ENCODE assay signal across 25 cellular contexts in the genomic region with DNA sequence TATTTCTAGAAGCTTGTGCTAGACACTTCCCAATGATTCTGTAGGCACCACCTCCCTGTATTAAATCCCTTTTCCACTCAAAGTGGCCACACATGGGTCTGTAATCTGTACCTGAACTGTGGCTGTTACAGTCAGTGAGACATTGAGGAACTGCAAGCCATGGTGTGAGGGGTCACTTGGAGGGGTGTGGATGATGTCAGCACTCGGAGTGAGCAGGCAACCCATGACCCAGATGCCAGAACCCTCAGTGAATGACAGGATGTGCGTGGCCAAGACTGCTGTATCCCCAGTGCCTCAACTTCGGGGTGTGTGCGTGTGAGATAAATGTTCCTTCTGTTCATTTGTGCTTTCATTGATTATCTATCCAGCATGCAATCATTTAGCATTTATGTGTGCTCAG. TPM values are rescaled to one million over a fixed set of nuclear protein-coding genes. Genes with fewer than 3 reads are reported as not detected.
DNase-seq lines count a peak whose midpoint lies in the region; ATAC-seq and TF ChIP-seq lines count a peak whose summit lies in the region.
"Had no signal": no experiment of that assay in that cellular context is flagged by ENCODE, and none has a peak within 500 bp of the region (broad histone marks: within the 10 kb centered on the region; RNA-seq: fewer than 3 reads in every experiment).

No MANE protein-coding gene starts in this region.

- TF ChIP-seq CTCF in SK-N-SH (IDR thresholded peaks at IDR 0.05) (no peak), PC-9 (conservative IDR thresholded peaks at IDR 0.05) (no peak)

- no peaks in the 10 kb centered on the region for H3K27me3 ChIP-seq in SK-N-SH (ENCODE audit: insufficient read depth)
- H3K27me3 ChIP-seq in PC-9 (ENCODE audit: insufficient read depth, low read depth), result no peaks in the 10 kb centered on the region
- peaks cover 15 to 21% (median 16%) of the 10 kb centered on the region in 3 donors for H3K27me3 ChIP-seq in skeletal muscle tissue (ENCODE audit: control insufficient read depth in 3 of 3, insufficient read depth in 3 of 3, low read length in 3 of 3)
- H3K27me3 ChIP-seq: BLaER1, SJCRH30 had no signal

- no peak for TF ChIP-seq RAD21 in SK-N-SH (IDR thresholded peaks at IDR 0.05; ENCODE audit: low read length)

- ATAC-seq in SK-N-SH treated with all-trans-retinoic acid at 6 μM for 48 hours, result no peak
- peak; percentile 50 for ATAC-seq in left lobe of liver
- ATAC-seq in GM21423 (IDR thresholded peaks at IDR 0.05; ENCODE audit: unreplicated experiment), result no peak
- ATAC-seq in GM19324 (IDR thresholded peaks at IDR 0.05; ENCODE audit: low FRiP score, unreplicated experiment), result no peak
- ATAC-seq: Panc1 had no signal

- H3K4me3 ChIP-seq in SK-N-SH (ENCODE audit: low read depth in 2 of 2, low read length in 1 of 2), result no peak overlapping the region
- no peak overlapping the region for H3K4me3 ChIP-seq in PC-9
- H3K4me3 ChIP-seq in skeletal muscle tissue (ENCODE audit: low read length in 3 of 3), result no peak overlapping the region
- H3K4me3 ChIP-seq: BLaER1, SJCRH30 had no signal

- CTCF ChIA-PET in SK-N-SH (lab: Yijun Ruan, JAX) (no interaction called here), PC-9 (lab: Charles Lee) (interaction anchor here (0.5 kb wide), 1 partner anchor 51 kb away, joined by 10 read pairs; no protein-coding TSS in a partner anchor)

- no peaks in the 10 kb centered on the region for H3K9me2 ChIP-seq in SK-N-SH
- H3K9me2 ChIP-seq in PC-9 (ENCODE audit: insufficient read depth), result no peaks in the 10 kb centered on the region

- POLR2A ChIA-PET in SK-N-SH (lab: Yijun Ruan, JAX) (no interaction called here), PC-9 (lab: Charles Lee; ENCODE audit: unreplicated experiment) (no interaction called here)

- H3F3A ChIP-seq in SK-N-SH (replicated peaks; ENCODE audit: insufficient read depth), result no peaks in the 10 kb centered on the region
- peaks cover 30% of the 10 kb centered on the region for H3F3A ChIP-seq in PC-9 (ENCODE audit: insufficient read depth, low read depth)

- H3K79me2 ChIP-seq in SK-N-SH (ENCODE audit: insufficient read depth), result no peaks in the 10 kb centered on the region
- no peaks in the 10 kb centered on the region for H3K79me2 ChIP-seq in PC-9 (ENCODE audit: low read depth)

- no peak overlapping the region for H3K27ac ChIP-seq in SK-N-SH (ENCODE audit: low read depth in 2 of 2, low read length in 1 of 2)
- H3K27ac ChIP-seq in PC-9, result peak overlapping the region; percentile 83; the same call in 1 of the 2 replicates
- H3K27ac ChIP-seq in skeletal muscle tissue (ENCODE audit: low read depth, low read length), result peak overlapping the region; percentile 71
- H3K27ac ChIP-seq in caudate nucleus (ENCODE audit: low read depth, low read length), result no peak overlapping the region
- H3K27ac ChIP-seq: 22Rv1, BLaER1, HL-60, SJCRH30 had no signal

- H3K4me2 ChIP-seq in SK-N-SH, result no peak overlapping the region
- peak overlapping the region; percentile 70 for H3K4me2 ChIP-seq in PC-9

- H3K4me1 ChIP-seq in SK-N-SH (ENCODE audit: control insufficient read depth in 1 of 2, insufficient read depth in 2 of 2, low read depth in 1 of 2, low read length in 1 of 2), result peaks cover 0 to 15% of the 10 kb centered on the region in 2 experiments; a peak in 2 of 4 replicates
- peaks cover 39% of the 10 kb centered on the region for H3K4me1 ChIP-seq in PC-9 (replicated peaks; ENCODE audit: insufficient read depth)
- peaks cover 3 to 20% (median 6%) of the 10 kb centered on the region in 3 donors for H3K4me1 ChIP-seq in skeletal muscle tissue (ENCODE audit: control insufficient read depth in 3 of 3, insufficient read depth in 3 of 3, low read length in 3 of 3)
- H3K4me1 ChIP-seq: Caco-2, SJCRH30 had no signal

- H3K9ac ChIP-seq in SK-N-SH (no peak overlapping the region), skeletal muscle tissue (ENCODE audit: low read depth in 1 of 3, low read length in 3 of 3) (no peak overlapping the region)
- H3K9ac ChIP-seq: BLaER1 had no signal

- TF ChIP-seq EP300 in SK-N-SH (IDR thresholded peaks at IDR 0.05; ENCODE audit: borderline replicate concordance in 1 of 2, low read depth in 1 of 2, low read length in 1 of 2), result no peak

- DNase-seq in SK-N-SH, result peak; percentile 11
- peak in 1 of 2 experiments; percentile 29 for DNase-seq in PC-9
- DNase-seq in left lobe of liver (ENCODE audit: low spot score), result no peak
- DNase-seq in caudate nucleus (lab: John Stamatoyannopoulos, UW), result no peak
- DNase-seq: ACHN; Caco-2; CD4-positive, alpha-beta memory T cell; DMS 273 treated with DMSO at 0.1 percent for 48 hours; DND-41; KG1; NCI-H1092; NCI-H1436; NCI-H1930; NCI-H510A; NCI-H748 treated with DMSO at 0.1 percent for 48 hours; SJCRH30 had no signal

- H3K36me3 ChIP-seq in SK-N-SH (replicated peaks in 1 of 2; ENCODE audit: control insufficient read depth in 1 of 2, insufficient read depth in 2 of 2, low read length in 1 of 2) (no peaks in the 10 kb centered on the region), PC-9 (ENCODE audit: low read depth) (no peaks in the 10 kb centered on the region), skeletal muscle tissue (ENCODE audit: control insufficient read depth in 3 of 3, insufficient read depth in 3 of 3, low read length in 3 of 3) (no peaks in the 10 kb centered on the region)
- H3K36me3 ChIP-seq: BLaER1, SJCRH30 had no signal

- 76% methylated on average over 4 of the region's 4 CpGs for WGBS in SK-N-SH (ENCODE audit: low lambda C conversion rate)

- intact Hi-C loops in PC-9 (cut with micrococcal nuclease; ENCODE audit: unreplicated experiment), result no loop called here

- H2AFZ ChIP-seq in SK-N-SH (ENCODE audit: low read depth), result no peak overlapping the region
- no peak overlapping the region for H2AFZ ChIP-seq in PC-9

- BruUV-seq in PC-9 (replicated peaks; lab: Mats Ljungman, UMichigan), result no TSS peak

- H3K9me3 ChIP-seq in SK-N-SH (no peaks in the 10 kb centered on the region), PC-9 (ENCODE audit: insufficient read depth, low read depth) (no peaks in the 10 kb centered on the region), skeletal muscle tissue (ENCODE audit: control insufficient read depth in 3 of 3, low read length in 3 of 3) (no peaks in the 10 kb centered on the region)
- H3K9me3 ChIP-seq: SJCRH30 had no signal

- H4K20me1 ChIP-seq in SK-N-SH (ENCODE audit: insufficient read depth) (no peaks in the 10 kb centered on the region), PC-9 (ENCODE audit: insufficient read depth) (no peaks in the 10 kb centered on the region)
- H4K20me1 ChIP-seq: BLaER1 had no signal

TF ChIP-seq in SK-N-SH, 30 proteins besides CTCF, POLR2A, EP300 and RAD21:
- TF ChIP-seq POLR2AphosphoS5 (IDR thresholded peaks at IDR 0.05; ENCODE audit: low read depth, low read length), result no peak
TF ChIP-seq in SK-N-SH: peak in this region for 0.

TF ChIP-seq in SK-N-SH treated with all-trans-retinoic acid at 6 μM for 48 hours, 23 proteins besides CTCF, POLR2A, EP300 and RAD21:
- TF ChIP-seq, protein P1, sequence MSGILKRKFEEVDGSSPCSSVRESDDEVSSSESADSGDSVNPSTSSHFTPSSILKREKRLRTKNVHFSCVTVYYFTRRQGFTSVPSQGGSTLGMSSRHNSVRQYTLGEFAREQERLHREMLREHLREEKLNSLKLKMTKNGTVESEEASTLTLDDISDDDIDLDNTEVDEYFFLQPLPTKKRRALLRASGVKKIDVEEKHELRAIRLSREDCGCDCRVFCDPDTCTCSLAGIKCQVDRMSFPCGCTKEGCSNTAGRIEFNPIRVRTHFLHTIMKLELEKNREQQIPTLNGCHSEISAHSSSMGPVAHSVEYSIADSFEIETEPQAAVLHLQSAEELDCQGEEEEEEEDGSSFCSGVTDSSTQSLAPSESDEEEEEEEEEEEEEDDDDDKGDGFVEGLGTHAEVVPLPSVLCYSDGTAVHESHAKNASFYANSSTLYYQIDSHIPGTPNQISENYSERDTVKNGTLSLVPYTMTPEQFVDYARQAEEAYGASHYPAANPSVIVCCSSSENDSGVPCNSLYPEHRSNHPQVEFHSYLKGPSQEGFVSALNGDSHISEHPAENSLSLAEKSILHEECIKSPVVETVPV (CRISPR knock-in tag; IDR thresholded peaks at IDR 0.05), result no peak
- TF ChIP-seq ZFP30 (CRISPR knock-in tag; IDR thresholded peaks at IDR 0.05) (no peak), ZFP3 (CRISPR knock-in tag; IDR thresholded peaks at IDR 0.05) (no peak), ISL1 (CRISPR knock-in tag; IDR thresholded peaks at IDR 0.05) (no peak), ESRRG (CRISPR knock-in tag; IDR thresholded peaks at IDR 0.05) (no peak), OSR1 (CRISPR knock-in tag; IDR thresholded peaks at IDR 0.05) (no peak), ZNF565 (CRISPR knock-in tag; conservative IDR thresholded peaks at IDR 0.05; ENCODE audit: low read depth) (no peak)
- TF ChIP-seq, protein P2, sequence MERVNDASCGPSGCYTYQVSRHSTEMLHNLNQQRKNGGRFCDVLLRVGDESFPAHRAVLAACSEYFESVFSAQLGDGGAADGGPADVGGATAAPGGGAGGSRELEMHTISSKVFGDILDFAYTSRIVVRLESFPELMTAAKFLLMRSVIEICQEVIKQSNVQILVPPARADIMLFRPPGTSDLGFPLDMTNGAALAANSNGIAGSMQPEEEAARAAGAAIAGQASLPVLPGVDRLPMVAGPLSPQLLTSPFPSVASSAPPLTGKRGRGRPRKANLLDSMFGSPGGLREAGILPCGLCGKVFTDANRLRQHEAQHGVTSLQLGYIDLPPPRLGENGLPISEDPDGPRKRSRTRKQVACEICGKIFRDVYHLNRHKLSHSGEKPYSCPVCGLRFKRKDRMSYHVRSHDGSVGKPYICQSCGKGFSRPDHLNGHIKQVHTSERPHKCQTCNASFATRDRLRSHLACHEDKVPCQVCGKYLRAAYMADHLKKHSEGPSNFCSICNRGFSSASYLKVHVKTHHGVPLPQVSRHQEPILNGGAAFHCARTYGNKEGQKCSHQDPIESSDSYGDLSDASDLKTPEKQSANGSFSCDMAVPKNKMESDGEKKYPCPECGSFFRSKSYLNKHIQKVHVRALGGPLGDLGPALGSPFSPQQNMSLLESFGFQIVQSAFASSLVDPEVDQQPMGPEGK (CRISPR knock-in tag; IDR thresholded peaks at IDR 0.05; ENCODE audit: borderline replicate concordance), result no peak

RNA-seq across cellular contexts. Expression of gene SHANK3, which starts 14.7 kb away (rescaled TPM):
- 0.88 and 1.5 TPM in 2 replicates for polyA plus RNA-seq in SK-N-SH (2012; rRNA removed)
- 0.62 and 1.1 TPM in 2 replicates for polyA plus RNA-seq in SK-N-SH (2012; cell fraction: cytosol; rRNA removed)
- polyA plus RNA-seq in SK-N-SH (2012; cell fraction: nucleus; rRNA removed), result 4.6 and 4.7 TPM in 2 replicates
- total RNA-seq in PC-9 (2021) (5.8 and 7.6 TPM in 2 replicates), left lobe of liver (22.8 TPM), skeletal muscle tissue (4.2 TPM)
- total RNA-seq: CD4-positive, alpha-beta memory T cell; HT-29 had no signal
- polyA plus RNA-seq: CD4-positive, alpha-beta memory T cell had no signal

RNA-seq across cellular contexts. Expression of gene ARSA, which starts 30.0 kb away (rescaled TPM):
- polyA plus RNA-seq in SK-N-SH (2012; rRNA removed), result 34.2 and 34.4 TPM in 2 replicates
- 8.7 and 14.7 TPM in 2 replicates for polyA plus RNA-seq in SK-N-SH (2012; cell fraction: cytosol; rRNA removed)
- 200 and 287 TPM in 2 replicates for polyA plus RNA-seq in SK-N-SH (2012; cell fraction: nucleus; rRNA removed)
- total RNA-seq in PC-9 (2021) (16.6 and 23.7 TPM in 2 replicates), left lobe of liver (49.0 TPM), skeletal muscle tissue (5.2 TPM)

RNA-seq across cellular contexts. Expression of gene MAPK8IP2, which starts 57.3 kb away (rescaled TPM):
- polyA plus RNA-seq in SK-N-SH (2012; rRNA removed), result 2.3 and 2.7 TPM in 2 replicates
- polyA plus RNA-seq in SK-N-SH (2012; cell fraction: cytosol; rRNA removed), result 1.1 and 2.0 TPM in 2 replicates
- polyA plus RNA-seq in SK-N-SH (2012; cell fraction: nucleus; rRNA removed), result 4.6 and 5.0 TPM in 2 replicates
- total RNA-seq in PC-9 (2021), result 0.79 and 0.88 TPM in 2 replicates
- 0.53 TPM for total RNA-seq in left lobe of liver
- total RNA-seq in skeletal muscle tissue, result 0.52 TPM
- total RNA-seq: HT-29 had no signal
- polyA plus RNA-seq: CD4-positive, alpha-beta memory T cell had no signal

Comparison
In these comparisons a context has a peak if more than half of its experiments do, and no peak if none do; other contexts are left out.
1. H3K27ac ChIP-seq: peak in PC-9 (single experiment) and skeletal muscle tissue (single experiment); none in SK-N-SH (0 of 2) and caudate nucleus (single experiment).